9 cellular contexts compared by ENCODE assay signal in the genomic region with DNA sequence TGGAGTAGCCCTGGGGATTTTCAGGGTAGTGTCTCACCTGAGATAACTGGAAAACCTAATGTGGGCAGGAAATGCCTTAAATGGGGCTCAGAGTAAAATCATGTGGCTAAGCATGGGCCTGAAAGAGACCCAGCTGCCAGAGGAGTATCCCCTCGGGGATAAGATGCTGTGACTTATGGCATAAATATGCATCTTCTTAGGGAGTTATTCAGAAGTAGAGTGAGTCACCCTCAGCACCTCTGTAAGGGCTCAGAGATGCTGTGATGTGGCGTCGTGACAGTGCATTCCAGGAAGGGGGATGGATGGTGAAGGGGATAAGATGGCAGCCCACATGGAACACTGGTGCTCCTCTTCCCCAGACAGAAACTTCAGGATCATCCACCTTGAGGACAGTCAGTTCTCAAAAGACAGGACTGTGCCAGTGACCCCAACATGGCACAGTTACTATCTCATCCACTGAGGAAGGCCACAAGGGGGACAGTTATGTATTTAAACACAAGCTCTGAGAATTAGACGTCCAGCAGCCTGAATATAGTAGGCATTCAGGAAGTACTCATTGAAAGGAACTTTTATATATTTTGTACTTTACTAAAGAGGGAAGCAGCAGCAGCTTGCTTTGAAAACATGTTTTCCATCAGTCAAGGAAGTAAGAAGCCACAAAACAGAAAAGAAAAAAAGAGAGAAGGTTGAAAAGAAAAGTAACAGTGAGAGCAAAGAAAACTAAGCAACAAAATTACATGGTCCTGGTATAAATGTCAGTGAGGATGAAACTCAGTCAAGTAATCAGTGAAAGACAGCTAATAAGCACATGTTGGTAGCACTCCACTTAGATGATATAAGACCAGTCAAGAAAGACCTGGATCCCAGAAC. TPM values are rescaled to one million over a fixed set of nuclear protein-coding genes. Genes with fewer than 3 reads are reported as not detected.
DNase-seq lines count a peak whose midpoint lies in the region; ATAC-seq, FAIRE-seq and TF ChIP-seq lines count a peak whose summit lies in the region.
"Had no signal": no experiment of that assay in that cellular context is flagged by ENCODE, and none has a peak within 500 bp of the region (broad histone marks: within the 10 kb centered on the region; RNA-seq: fewer than 3 reads in every experiment).

No MANE protein-coding gene starts in this region.

- peak overlapping the region; percentile 67 to 93 (median 70) for H3K27ac Mint-ChIP-seq in IgD-negative memory B cell

- intact Hi-C loops in K562 (cut with micrococcal nuclease) (no loop called here), heart left ventricle (cut with DNase I) (loop anchor here in 3 of 10 donors (2.0 to 10.0 kb wide), 3 partner anchors 41 to 411 kb away; a partner anchor contains a TSS)

- POLR2A ChIA-PET in K562 (lab: Yijun Ruan, JAX) = interaction anchor here (0.6 to 2.5 kb wide), 4 partner anchors 11 to 112 kb away, joined by 4 to 7 read pairs (median 4); no protein-coding TSS in a partner anchor

- 0% methylated on average over 4 of the region's 4 CpGs for WGBS in K562 (ENCODE audit: insufficient coverage, low coverage, missing lambda C conversion rate)
- no CpG with 5 or more reads among the region's 4 CpGs for WGBS in neuronal stem cell (ENCODE audit: extremely low coverage in 2 of 2, insufficient read length in 2 of 2, insufficient replicate concordance in 1 of 2), 2 donors
- 72 to 80% (median 74%) methylated on average over 4 of the region's 4 CpGs for WGBS in heart left ventricle, 4 donors

- no peaks in the 10 kb centered on the region for H3K9me3 Mint-ChIP-seq in IgD-negative memory B cell

- BruUV-seq in K562 (replicated peaks; lab: Mats Ljungman, UMichigan) = no TSS peak

- H4K20me1 ChIP-seq in K562 (replicated peaks; ENCODE audit: control insufficient read depth, insufficient read depth, low read length) = no peaks in the 10 kb centered on the region

- H2BK12ac ChIP-seq in neuronal stem cell (ENCODE audit: low read length) = no peak overlapping the region

- no peak overlapping the region for H3K4me3 ChIP-seq in K562
- no peak overlapping the region for H3K4me3 ChIP-seq in neuronal stem cell (ENCODE audit: low read length in 2 of 2)
- no peak overlapping the region for H3K4me3 ChIP-seq in heart left ventricle

- H3K9ac ChIP-seq in K562 (ENCODE audit: insufficient read depth in 1 of 2, low read depth in 2 of 2, low read length in 2 of 2) = no peak overlapping the region
- H3K9ac ChIP-seq in neuronal stem cell (ENCODE audit: low read depth, low read length, poor library complexity) = no peak overlapping the region

- H2AK5ac ChIP-seq in neuronal stem cell (ENCODE audit: low read depth, low read length) = no peak overlapping the region

- in situ Hi-C loops in K562 (cut with MboI) = loop anchor here (25.0 kb wide), 1 partner anchor 293 kb away; a partner anchor contains a TSS

- H3K4me1 ChIP-seq in K562 (replicated peaks in 1 of 2; ENCODE audit: control insufficient read depth in 2 of 2, insufficient read depth in 2 of 2, low read length in 2 of 2) (peaks cover 9 to 18% of the 10 kb centered on the region in 2 experiments; a peak in 4 of 5 replicates), neuronal stem cell (ENCODE audit: control insufficient read depth in 2 of 2, insufficient read depth in 1 of 2, low read depth in 1 of 2, low read length in 2 of 2) (peaks cover 0 to 5% of the 10 kb centered on the region in 2 donors), heart left ventricle (peaks cover 0 to 26% (median 10%) of the 10 kb centered on the region in 12 donors)

- H3K9me3 ChIP-seq in K562 (replicated peaks; ENCODE audit: control insufficient read depth, insufficient read depth, low read depth, low read length) (no peaks in the 10 kb centered on the region), neuronal stem cell (replicated peaks in 1 of 2; ENCODE audit: control insufficient read depth in 2 of 2, insufficient read depth in 1 of 2, low read depth in 1 of 2, low read length in 2 of 2) (no peaks in the 10 kb centered on the region), heart left ventricle (no peaks in the 10 kb centered on the region)

- FAIRE-seq in K562 (lab: Jason Lieb, UNC) = no peak

- H3K4ac ChIP-seq in neuronal stem cell (ENCODE audit: low read length) = no peak overlapping the region

- H3K4me3 Mint-ChIP-seq in IgD-negative memory B cell = peak overlapping the region; percentile 31 to 75 (median 58)

- no peaks in the 10 kb centered on the region for H3K79me2 ChIP-seq in K562 (ENCODE audit: control insufficient read depth, insufficient read depth, low read length)

- DNase-seq in K562 (ENCODE audit: extremely low read depth in 1 of 4, low spot score in 3 of 4) (peak in 1 of 4 experiments; percentile 37), neuronal stem cell (ENCODE audit: low spot score) (no peak), erythroblast (lab: John Stamatoyannopoulos, UW) (no peak), heart left ventricle (no peak)
- peak; percentile 54 for DNase-seq in stimulated activated CD4-positive, alpha-beta T cell treated with anti-CD3 and anti-CD28 coated beads, Interleukin-2, amount 100 ng/mL, for 4 hours (ENCODE audit: low read depth)
- DNase-seq: NCI-H1417 had no signal

- no peak overlapping the region for H2BK120ac ChIP-seq in neuronal stem cell (ENCODE audit: low read depth, low read length)

- H3K23ac ChIP-seq in neuronal stem cell (ENCODE audit: low read depth, low read length, poor library complexity) = no peak overlapping the region

- no peak overlapping the region for H4K91ac ChIP-seq in neuronal stem cell (ENCODE audit: low read depth, low read length, poor library complexity)

- ATAC-seq in GM19025 (IDR thresholded peaks at IDR 0.05; ENCODE audit: low read depth, unreplicated experiment) (peak; percentile 70), K562 (no peak), heart left ventricle (no peak), GM21367 (IDR thresholded peaks at IDR 0.05; ENCODE audit: unreplicated experiment) (no peak)

- H3K18ac ChIP-seq in neuronal stem cell (ENCODE audit: low read length) = no peak overlapping the region

- no peak for TF ChIP-seq EP300 in K562 (IDR thresholded peaks at IDR 0.05; ENCODE audit: low read length)

- CTCF ChIA-PET in K562 (lab: Yijun Ruan, JAX; ENCODE audit: low intra/inter-chr PET ratio) = interaction anchor here (0.5 kb wide), 1 partner anchor 188 kb away, joined by 4 read pairs; no protein-coding TSS in a partner anchor

- H3K36me3 ChIP-seq in K562 (ENCODE audit: control insufficient read depth, insufficient read depth, low read length) (no peaks in the 10 kb centered on the region), neuronal stem cell (replicated peaks in 1 of 2; ENCODE audit: control insufficient read depth in 2 of 2, insufficient read depth in 2 of 2, low read length in 2 of 2) (no peaks in the 10 kb centered on the region), heart left ventricle (no peaks in the 10 kb centered on the region)

- H3K36me3 Mint-ChIP-seq in IgD-negative memory B cell = peaks cover 2% of the 10 kb centered on the region

- peak overlapping the region; percentile 2; the same call in 1 of the 2 replicates for H2AFZ ChIP-seq in K562 (ENCODE audit: low read depth, low read length)
- no peak overlapping the region for H2AFZ ChIP-seq in neuronal stem cell (ENCODE audit: low read length)

- no peak overlapping the region for H3K4me2 ChIP-seq in K562 (ENCODE audit: insufficient read depth, low read length)
- no peak overlapping the region for H3K4me2 ChIP-seq in neuronal stem cell (ENCODE audit: insufficient read depth, low read length, poor library complexity, severe bottlenecking)

- H3K27me3 ChIP-seq in K562 (ENCODE audit: control insufficient read depth in 2 of 2, insufficient read depth in 2 of 2, low read length in 2 of 2) (peaks cover 13 to 50% of the 10 kb centered on the region in 2 experiments), neuronal stem cell (ENCODE audit: control insufficient read depth in 3 of 3, insufficient read depth in 3 of 3, low read depth in 1 of 3, low read length in 3 of 3) (peaks cover 5 to 44% (median 28%) of the 10 kb centered on the region in 3 experiments), heart left ventricle (peaks cover 0 to 28% (median 10%) of the 10 kb centered on the region in 9 donors)

- no peak overlapping the region for H3K14ac ChIP-seq in neuronal stem cell (ENCODE audit: low read length)

- peaks cover 30 to 56% (median 47%) of the 10 kb centered on the region in 3 donors for H3K4me1 Mint-ChIP-seq in IgD-negative memory B cell

- H3K9me1 ChIP-seq in K562 (ENCODE audit: control insufficient read depth, insufficient read depth, low read length) = no peaks in the 10 kb centered on the region

- no peak overlapping the region for H3K27ac ChIP-seq in K562 (ENCODE audit: extremely low read depth, low read depth, low read length)
- no peak overlapping the region for H3K27ac ChIP-seq in neuronal stem cell (replicated peaks; ENCODE audit: low read length)
- H3K27ac ChIP-seq in heart left ventricle = peak overlapping the region in 1 of 12 donors; percentile 24

- H4K8ac ChIP-seq in neuronal stem cell (ENCODE audit: low read depth, low read length) = no peak overlapping the region

- no peak for TF ChIP-seq RAD21 in K562 (CRISPR knock-in tag; conservative IDR thresholded peaks at IDR 0.05 in 1 of 2, IDR thresholded peaks at IDR 0.05 in 1 of 2)

- H3K27me3 Mint-ChIP-seq in IgD-negative memory B cell = no peaks in the 10 kb centered on the region

- no peaks in the 10 kb centered on the region for H3K79me1 ChIP-seq in neuronal stem cell (ENCODE audit: low read depth, low read length)

- H2BK15ac ChIP-seq in neuronal stem cell (ENCODE audit: low read length) = no peak overlapping the region

- TF ChIP-seq POLR2A in K562 (conservative IDR thresholded peaks at IDR 0.05) (no peak), erythroblast (IDR thresholded peaks at IDR 0.05; ENCODE audit: low read length) (no peak), heart left ventricle (IDR thresholded peaks at IDR 0.05) (no peak)

- no peak; a peak in 1 of 6 replicates for TF ChIP-seq CTCF in K562 (IDR thresholded peaks at IDR 0.05 in 2 of 3, conservative IDR thresholded peaks at IDR 0.05 in 1 of 3; ENCODE audit: insufficient read depth in 2 of 3, low read depth in 1 of 3, low read length in 3 of 3)
- no peak for TF ChIP-seq CTCF in heart left ventricle (IDR thresholded peaks at IDR 0.05)

- H2BK5ac ChIP-seq in neuronal stem cell (ENCODE audit: low read length) = no peak overlapping the region

RNA-seq across cellular contexts. Expression of a gene that starts 8.3 kb away (rescaled TPM):
- polyA plus RNA-seq in IgD-negative memory B cell = 43.5 TPM
- total RNA-seq in K562 (2011; cell fraction: chromatin; rRNA removed; ENCODE audit: low replicate concordance) = not detected in 2 replicates
- total RNA-seq in K562 (2011; cell fraction: nucleolus; rRNA removed) = not detected in 2 replicates
- total RNA-seq in K562 (2011; cell fraction: nucleoplasm; rRNA removed) = not detected in 2 replicates
- total RNA-seq in K562 (2014; rRNA removed) = not detected in 2 replicates
- not detected in 2 replicates for total RNA-seq in K562 (2014; rRNA removed; fragmentation: Illumina TruSeq; extraction: Trizol)
- total RNA-seq in K562 (2015; rRNA removed; fragmentation: Illumina TruSeq; extraction: Trizol) = not detected in 2 replicates
- total RNA-seq in K562 (2021) = not detected in 2 replicates
- polyA plus RNA-seq in K562 (2011; rRNA removed) = not detected in 2 replicates
- 0.04 and 0.06 TPM in 2 replicates for polyA plus RNA-seq in K562 (2011; cell fraction: cytosol; rRNA removed)
- 0.07 TPM in 1 of 2 replicates, not detected in the other for polyA plus RNA-seq in K562 (2011; cell fraction: nucleus; rRNA removed)
- polyA plus RNA-seq in K562 (2012) = 0.04 and 0.22 TPM in 2 replicates
- polyA plus RNA-seq in K562 (2014; fragmentation: Illumina TruSeq; extraction: Trizol) = not detected in 2 replicates
- under 1 TPM in 1 of 2 experiments, not detected in 1; 0.04 TPM for polyA plus RNA-seq in K562 (2014; fragmentation: Nextera tagmentation; extraction: Ambion mirVana)
- 0.19 TPM in 1 of 2 replicates, not detected in the other for polyA plus RNA-seq in K562 (2014; rRNA removed)
- not detected in 2 replicates for polyA minus RNA-seq in K562 (2011; rRNA and poly(A)+ RNA removed)
- not detected in 2 replicates for polyA minus RNA-seq in K562 (2011; cell fraction: cytosol; rRNA and poly(A)+ RNA removed)
- not detected in 2 replicates for polyA minus RNA-seq in K562 (2011; cell fraction: nucleus; rRNA and poly(A)+ RNA removed)
- not detected for polyA plus RNA-seq in neuronal stem cell (2013, experiment 1 of 2)
- polyA plus RNA-seq in neuronal stem cell (2013, experiment 2 of 2) = not detected
- not detected for total RNA-seq in heart left ventricle
- polyA plus RNA-seq in heart left ventricle = 1 to 10 TPM in 1 of 2 donors, not detected in 1; 1.6 TPM

RNA-seq across cellular contexts. Expression of a gene that starts 16.2 kb away (rescaled TPM):
- polyA plus RNA-seq in IgD-negative memory B cell (1,091 TPM), K562 (2011; rRNA removed) (not detected in 2 replicates), K562 (2014; fragmentation: Illumina TruSeq; extraction: Trizol) (0.30 and 0.32 TPM in 2 replicates), K562 (2014; fragmentation: Nextera tagmentation; extraction: Ambion mirVana) (under 1 TPM in 1 of 2 experiments, not detected in 1; 0.11 TPM), K562 (2014; rRNA removed) (not detected in 2 replicates), heart left ventricle (1 to 10 TPM in 1 of 2 donors, under 1 TPM in 1; 0.99 to 4.0 TPM)
- total RNA-seq in K562 (2011; cell fraction: chromatin; rRNA removed; ENCODE audit: low replicate concordance) = not detected in 2 replicates
- not detected in 2 replicates for total RNA-seq in K562 (2011; cell fraction: nucleolus; rRNA removed)
- not detected in 2 replicates for total RNA-seq in K562 (2011; cell fraction: nucleoplasm; rRNA removed)
- total RNA-seq in K562 (2014; rRNA removed) (not detected in 2 replicates), K562 (2014; rRNA removed; fragmentation: Illumina TruSeq; extraction: Trizol) (not detected in 2 replicates), K562 (2015; rRNA removed; fragmentation: Illumina TruSeq; extraction: Trizol) (0.11 TPM in 1 of 2 replicates, not detected in the other), K562 (2021) (0.54 and 0.82 TPM in 2 replicates), heart left ventricle (10 to 100 TPM in 1 of 9 donors, 1 to 10 TPM in 8; 1.3 to 16.3 (median 3.2) TPM)
- 0.22 and 0.28 TPM in 2 replicates for polyA plus RNA-seq in K562 (2011; cell fraction: cytosol; rRNA removed)
- 0.25 and 0.26 TPM in 2 replicates for polyA plus RNA-seq in K562 (2011; cell fraction: nucleus; rRNA removed)
- polyA plus RNA-seq in K562 (2012) = 0.16 and 0.55 TPM in 2 replicates
- 0.32 TPM in 1 of 2 replicates, not detected in the other for polyA minus RNA-seq in K562 (2011; rRNA and poly(A)+ RNA removed)
- polyA minus RNA-seq in K562 (2011; cell fraction: cytosol; rRNA and poly(A)+ RNA removed) = not detected in 2 replicates
- polyA minus RNA-seq in K562 (2011; cell fraction: nucleus; rRNA and poly(A)+ RNA removed) = not detected in 2 replicates
- polyA plus RNA-seq in neuronal stem cell (2013, experiment 1 of 2) = not detected
- polyA plus RNA-seq in neuronal stem cell (2013, experiment 2 of 2) = 0.03 TPM

RNA-seq across cellular contexts. Expression of a gene that starts 40.1 kb away (rescaled TPM):
- polyA plus RNA-seq in IgD-negative memory B cell (not detected), K562 (2011; rRNA removed) (not detected in 2 replicates), K562 (2014; fragmentation: Illumina TruSeq; extraction: Trizol) (not detected in 2 replicates), K562 (2014; fragmentation: Nextera tagmentation; extraction: Ambion mirVana) (not detected), K562 (2014; rRNA removed) (not detected in 2 replicates), heart left ventricle (not detected)
- total RNA-seq in K562 (2011; cell fraction: chromatin; rRNA removed; ENCODE audit: low replicate concordance) = not detected in 2 replicates
- total RNA-seq in K562 (2011; cell fraction: nucleolus; rRNA removed) = not detected in 2 replicates
- total RNA-seq in K562 (2011; cell fraction: nucleoplasm; rRNA removed) = not detected in 2 replicates
- total RNA-seq in K562 (2014; rRNA removed) (not detected in 2 replicates), K562 (2014; rRNA removed; fragmentation: Illumina TruSeq; extraction: Trizol) (not detected in 2 replicates), K562 (2015; rRNA removed; fragmentation: Illumina TruSeq; extraction: Trizol) (not detected in 2 replicates), K562 (2021) (not detected in 2 replicates), heart left ventricle (not detected)
- not detected in 2 replicates for polyA plus RNA-seq in K562 (2011; cell fraction: cytosol; rRNA removed)
- polyA plus RNA-seq in K562 (2011; cell fraction: nucleus; rRNA removed) = not detected in 2 replicates
- not detected in 2 replicates for polyA plus RNA-seq in K562 (2012)
- not detected in 2 replicates for polyA minus RNA-seq in K562 (2011; rRNA and poly(A)+ RNA removed)
- polyA minus RNA-seq in K562 (2011; cell fraction: cytosol; rRNA and poly(A)+ RNA removed) = not detected in 2 replicates
- not detected in 2 replicates for polyA minus RNA-seq in K562 (2011; cell fraction: nucleus; rRNA and poly(A)+ RNA removed)
- not detected for polyA plus RNA-seq in neuronal stem cell (2013, experiment 1 of 2)
- polyA plus RNA-seq in neuronal stem cell (2013, experiment 2 of 2) = not detected

RNA-seq across cellular contexts. Expression of a gene that starts 40.7 kb away (rescaled TPM):
- polyA plus RNA-seq in IgD-negative memory B cell (0.40 TPM), K562 (2011; rRNA removed) (not detected in 2 replicates), K562 (2014; fragmentation: Illumina TruSeq; extraction: Trizol) (0.03 TPM in 1 of 2 replicates, not detected in the other), K562 (2014; fragmentation: Nextera tagmentation; extraction: Ambion mirVana) (under 1 TPM; 0.01 to 0.03 TPM), K562 (2014; rRNA removed) (not detected in 2 replicates), heart left ventricle (under 1 TPM; 0.04 to 0.64 TPM)
- total RNA-seq in K562 (2011; cell fraction: chromatin; rRNA removed; ENCODE audit: low replicate concordance) = not detected in 2 replicates
- not detected in 2 replicates for total RNA-seq in K562 (2011; cell fraction: nucleolus; rRNA removed)
- not detected in 2 replicates for total RNA-seq in K562 (2011; cell fraction: nucleoplasm; rRNA removed)
- total RNA-seq in K562 (2014; rRNA removed) (0.05 TPM in 1 of 2 replicates, not detected in the other), K562 (2014; rRNA removed; fragmentation: Illumina TruSeq; extraction: Trizol) (not detected in 2 replicates), K562 (2015; rRNA removed; fragmentation: Illumina TruSeq; extraction: Trizol) (0.04 TPM in 1 of 2 replicates, not detected in the other), K562 (2021) (1.5 and 2.7 TPM in 2 replicates), heart left ventricle (under 1 TPM in 2 of 9 donors, not detected in 7; 0.42 to 0.49 TPM)
- 0.01 TPM in 1 of 2 replicates, not detected in the other for polyA plus RNA-seq in K562 (2011; cell fraction: cytosol; rRNA removed)
- not detected in 2 replicates for polyA plus RNA-seq in K562 (2011; cell fraction: nucleus; rRNA removed)
- 0.05 and 0.10 TPM in 2 replicates for polyA plus RNA-seq in K562 (2012)
- polyA minus RNA-seq in K562 (2011; rRNA and poly(A)+ RNA removed) = not detected in 2 replicates
- not detected in 2 replicates for polyA minus RNA-seq in K562 (2011; cell fraction: cytosol; rRNA and poly(A)+ RNA removed)
- polyA minus RNA-seq in K562 (2011; cell fraction: nucleus; rRNA and poly(A)+ RNA removed) = not detected in 2 replicates
- not detected for polyA plus RNA-seq in neuronal stem cell (2013, experiment 1 of 2)
- polyA plus RNA-seq in neuronal stem cell (2013, experiment 2 of 2) = not detected

Comparison
In these comparisons a context has a peak if more than half of its experiments do, and no peak if none do; other contexts are left out.
1. RNA of a gene that starts 8.3 kb away (polyA plus RNA-seq): 43.5 TPM in IgD-negative memory B cell (single experiment); 1.6 TPM in heart left ventricle and 0.04 to 0.22 TPM in K562; every median in the first group is over 10 times any median in the second.
2. RNA of a gene that starts 16.2 kb away (polyA plus RNA-seq): 1,091 TPM in IgD-negative memory B cell (single experiment); 0.99 to 4.0 TPM in heart left ventricle and 0.11 to 0.55 TPM in K562; every median in the first group is over 100 times any median in the second.